ENCODE assay signal across 9 cellular contexts in the genomic region with DNA sequence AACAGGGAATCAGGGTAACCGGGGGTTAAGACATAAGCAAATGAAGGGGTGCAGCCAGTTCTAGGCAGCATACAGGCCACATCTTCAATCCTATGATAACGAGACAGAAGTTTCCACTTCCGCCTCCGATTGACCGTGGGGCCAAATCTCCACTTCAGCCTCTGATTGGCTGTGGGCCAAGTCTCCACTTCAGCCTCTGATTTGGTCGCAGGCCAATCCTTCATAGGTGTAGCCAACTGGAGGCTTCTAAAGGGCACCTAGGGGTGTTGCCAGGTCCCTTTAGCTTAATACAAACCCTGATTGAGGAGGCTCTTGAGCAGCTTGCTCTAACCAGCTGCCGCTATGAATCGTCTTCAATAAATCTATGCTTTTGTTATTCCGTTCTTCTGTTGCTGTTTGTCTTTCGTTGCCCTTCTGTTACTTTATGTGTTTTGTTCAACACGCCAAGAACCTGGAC. TPM values are rescaled to one million over a fixed set of nuclear protein-coding genes. Genes with fewer than 3 reads are reported as not detected.
DNase-seq lines count a peak whose midpoint lies in the region; ATAC-seq and TF ChIP-seq lines count a peak whose summit lies in the region.
"Had no signal": no experiment of that assay in that cellular context is flagged by ENCODE, and none has a peak within 500 bp of the region (broad histone marks: within the 10 kb centered on the region; RNA-seq: fewer than 3 reads in every experiment).

No MANE protein-coding gene starts in this region.

- no peak overlapping the region for H3K56ac ChIP-seq in H9 (ENCODE audit: insufficient read length, low read depth, low read length)

- peaks cover 15 to 20% of the 10 kb centered on the region in 2 experiments for H3K4me1 Mint-ChIP-seq in H9
- H3K4me1 Mint-ChIP-seq in stimulated activated memory B cell treated with anti-CD40 and anti-IgM and Interleukin-4, amounts not matched to agents 10 μg/mL and 1 μg/mL and 100 μg/mL, for 72 hours: peaks cover 16% of the 10 kb centered on the region

- H3K4me2 ChIP-seq in H9 (ENCODE audit: insufficient read depth, insufficient read length, low read length) (peak overlapping the region; percentile 95), mammary epithelial cell (ENCODE audit: insufficient read depth, low read depth, low read length) (no peak overlapping the region)

- intact Hi-C loops in mammary epithelial cell (cut with micrococcal nuclease): no loop called here

- H3K79me2 ChIP-seq in H9 (ENCODE audit: insufficient read depth, low read length) (no peaks in the 10 kb centered on the region), mammary epithelial cell (ENCODE audit: insufficient read depth, low read length) (peaks cover 10% of the 10 kb centered on the region)

- H3K27me3 ChIP-seq in H9 (ENCODE audit: insufficient read depth, low read length): no peaks in the 10 kb centered on the region
- H3K27me3 ChIP-seq in effector memory CD4-positive, alpha-beta T cell (replicated peaks; ENCODE audit: control insufficient read depth, insufficient read depth, low read length, poor library complexity, severe bottlenecking): no peaks in the 10 kb centered on the region
- H3K27me3 ChIP-seq in mammary epithelial cell (ENCODE audit: insufficient read depth, low read length): no peaks in the 10 kb centered on the region

- H3K4ac ChIP-seq in H9 (ENCODE audit: low read depth, low read length): no peak overlapping the region

- in situ Hi-C loops in mammary epithelial cell (cut with MboI; ENCODE audit: low sequenced_read_pairs in 2 of 2): no loop called here

- H3K36me3 ChIP-seq in effector memory CD4-positive, alpha-beta T cell (ENCODE audit: control insufficient read depth, insufficient read depth, low read length): no peaks in the 10 kb centered on the region
- no peaks in the 10 kb centered on the region for H3K36me3 ChIP-seq in mammary epithelial cell (ENCODE audit: insufficient read depth, low read length)

- H3K4me1 ChIP-seq in H9 (ENCODE audit: insufficient read depth, low read length) (peaks cover 2% of the 10 kb centered on the region; the same call in 1 of the 2 replicates), mammary epithelial cell (ENCODE audit: insufficient read depth, low read length) (peaks cover 5% of the 10 kb centered on the region)
- H3K4me1 ChIP-seq in effector memory CD4-positive, alpha-beta T cell (ENCODE audit: control insufficient read depth, insufficient read depth, low read length, poor library complexity, severe bottlenecking): peaks cover 3% of the 10 kb centered on the region

- H3K9ac ChIP-seq in H9 (ENCODE audit: extremely low read depth, insufficient read length, low read length): peak overlapping the region; percentile 91
- no peak overlapping the region for H3K9ac ChIP-seq in mammary epithelial cell (ENCODE audit: insufficient read depth, low read length)

- DNase-seq in COR-L47 (lab: John Stamatoyannopoulos, UW) (peak; percentile 84), H9 (peak; percentile 94), NCI-H345 (lab: John Stamatoyannopoulos, UW) (peak; percentile 98), ecto neural progenitor cell (ENCODE audit: low spot score) (peak; percentile 87), HK-2 (ENCODE audit: unreplicated experiment) (no peak), mammary epithelial cell (no peak)
- DNase-seq in effector memory CD4-positive, alpha-beta T cell: no peak

- H3K23me2 ChIP-seq in H9 (ENCODE audit: insufficient read length, low read depth, low read length, poor library complexity, severe bottlenecking): peaks cover 10% of the 10 kb centered on the region

- H3K4me3 ChIP-seq in effector memory CD4-positive, alpha-beta T cell (ENCODE audit: insufficient read depth, low read depth, low read length, poor library complexity, severe bottlenecking): no peak overlapping the region
- no peak overlapping the region for H3K4me3 ChIP-seq in mammary epithelial cell (replicated peaks in 1 of 3; ENCODE audit: insufficient read depth in 1 of 3, low read depth in 2 of 3, low read length in 3 of 3)

- no peaks in the 10 kb centered on the region for H3K9me3 Mint-ChIP-seq in H9
- H3K9me3 Mint-ChIP-seq in stimulated activated memory B cell treated with anti-CD40 and anti-IgM and Interleukin-4, amounts not matched to agents 10 μg/mL and 1 μg/mL and 100 μg/mL, for 72 hours: no peaks in the 10 kb centered on the region

- peak; percentile 73 for ATAC-seq in stimulated activated memory B cell treated with anti-CD40 and anti-IgM and Interleukin-4, amounts not matched to agents 10 μg/mL and 1 μg/mL and 100 μg/mL, for 72 hours

- H4K8ac ChIP-seq in H9 (replicated peaks; ENCODE audit: insufficient read length, low read depth, low read length): peak overlapping the region; percentile 99

- peak overlapping the region; percentile 64 to 82 for H3K4me3 Mint-ChIP-seq in H9
- H3K4me3 Mint-ChIP-seq in stimulated activated memory B cell treated with anti-CD40 and anti-IgM and Interleukin-4, amounts not matched to agents 10 μg/mL and 1 μg/mL and 100 μg/mL, for 72 hours: peak overlapping the region; percentile 57

- H3K14ac ChIP-seq in H9 (ENCODE audit: insufficient read depth, low read length): peak overlapping the region; percentile 87

- no peak overlapping the region for H2BK20ac ChIP-seq in H9 (ENCODE audit: low read depth, low read length, poor library complexity, severe bottlenecking)

- no peaks in the 10 kb centered on the region for H4K20me1 ChIP-seq in H9 (ENCODE audit: control insufficient read depth, insufficient read depth, insufficient read length)
- no peaks in the 10 kb centered on the region for H4K20me1 ChIP-seq in mammary epithelial cell (ENCODE audit: insufficient read depth, low read length)

- H2AK5ac ChIP-seq in H9 (ENCODE audit: insufficient read length, low read length): no peak overlapping the region

- no peak overlapping the region for H4K91ac ChIP-seq in H9 (ENCODE audit: insufficient read length, low read depth, low read length)

- no TSS peak for BruUV-seq in mammary epithelial cell (replicated peaks; lab: Mats Ljungman, UMichigan)

- H3K23ac ChIP-seq in H9 (ENCODE audit: insufficient read length, low read depth, low read length): no peak overlapping the region

- H3K9me3 ChIP-seq in H9 (ENCODE audit: control insufficient read depth, low read depth, low read length): no peaks in the 10 kb centered on the region
- H3K9me3 ChIP-seq in effector memory CD4-positive, alpha-beta T cell (ENCODE audit: control insufficient read depth, low read length): no peaks in the 10 kb centered on the region
- H3K9me3 ChIP-seq in mammary epithelial cell (replicated peaks; ENCODE audit: insufficient read depth, low read length): no peaks in the 10 kb centered on the region

- peak overlapping the region; percentile 98 for H3K18ac ChIP-seq in H9 (ENCODE audit: insufficient read length, low read depth, low read length)

- H2BK12ac ChIP-seq in H9 (ENCODE audit: insufficient read length, low read depth, low read length): no peak overlapping the region

- H3T11ph ChIP-seq in H9 (ENCODE audit: low read length): no peak overlapping the region

- H3K27ac ChIP-seq in H9 (ENCODE audit: insufficient read length, low read depth, low read length): peak overlapping the region; percentile 71
- H3K27ac ChIP-seq in effector memory CD4-positive, alpha-beta T cell (ENCODE audit: insufficient read depth, low read length, poor library complexity, severe bottlenecking): no peak overlapping the region
- no peak overlapping the region for H3K27ac ChIP-seq in mammary epithelial cell (ENCODE audit: insufficient read depth, low read depth, low read length)

- peak overlapping the region; percentile 46 for H2BK5ac ChIP-seq in H9 (ENCODE audit: insufficient read length, low read length)

- peak overlapping the region; percentile 90 for H4K5ac ChIP-seq in H9 (ENCODE audit: insufficient read length, low read depth, low read length)

- peak overlapping the region; percentile 100 for H2AFZ ChIP-seq in H9 (ENCODE audit: low read length)
- no peak overlapping the region for H2AFZ ChIP-seq in mammary epithelial cell (ENCODE audit: low read depth, low read length)

- H3K79me1 ChIP-seq in H9 (ENCODE audit: insufficient read depth, low read depth, low read length, poor library complexity, severe bottlenecking): no peaks in the 10 kb centered on the region

- CTCF ChIA-PET in mammary epithelial cell (lab: Charles Lee; ENCODE audit: low non-redundant PET): no interaction called here

- H2BK120ac ChIP-seq in H9 (ENCODE audit: low read depth, low read length, poor library complexity, severe bottlenecking): no peak overlapping the region

- no peaks in the 10 kb centered on the region for H3K27me3 Mint-ChIP-seq in H9 (ENCODE audit: low read depth)
- no peaks in the 10 kb centered on the region for H3K27me3 Mint-ChIP-seq in stimulated activated memory B cell treated with anti-CD40 and anti-IgM and Interleukin-4, amounts not matched to agents 10 μg/mL and 1 μg/mL and 100 μg/mL, for 72 hours

- dilution Hi-C loops in mammary epithelial cell (cut with HindIII; ENCODE audit: low sequenced_read_pairs): loop anchor here (5.0 kb wide), 2 partner anchors 42 to 103 kb away; no protein-coding TSS in a partner anchor

- H3K36me3 Mint-ChIP-seq in H9 (ENCODE audit: insufficient read depth in 1 of 3, low read depth in 3 of 3): peaks cover 7 to 16% (median 15%) of the 10 kb centered on the region in 3 experiments; a peak in 6 of 7 replicates
- peaks cover 9% of the 10 kb centered on the region for H3K36me3 Mint-ChIP-seq in stimulated activated memory B cell treated with anti-CD40 and anti-IgM and Interleukin-4, amounts not matched to agents 10 μg/mL and 1 μg/mL and 100 μg/mL, for 72 hours

- TF ChIP-seq CTCF in H9 (conservative IDR thresholded peaks at IDR 0.05) (no peak), mammary epithelial cell (conservative IDR thresholded peaks at IDR 0.05 in 1 of 2, IDR thresholded peaks at IDR 0.05 in 1 of 2; ENCODE audit: extremely low read depth in 1 of 2, insufficient read depth in 1 of 2, low read depth in 1 of 2, low read length in 2 of 2) (no peak)

- WGBS in H9 (ENCODE audit: extremely low coverage, insufficient read length, low lambda C conversion rate): no CpG with 5 or more reads among the region's 11 CpGs
- 86% methylated on average over 11 of the region's 11 CpGs for WGBS in mammary epithelial cell (ENCODE audit: low coverage, missing lambda C conversion rate)

- H2BK15ac ChIP-seq in H9 (ENCODE audit: low read depth, low read length): no peak overlapping the region

- peak overlapping the region; percentile 86 to 95 (median 93) for H3K27ac Mint-ChIP-seq in H9
- peak overlapping the region; percentile 67 for H3K27ac Mint-ChIP-seq in stimulated activated memory B cell treated with anti-CD40 and anti-IgM and Interleukin-4, amounts not matched to agents 10 μg/mL and 1 μg/mL and 100 μg/mL, for 72 hours

RNA-seq across cellular contexts. Expression of gene ERGIC3, which starts 2.1 kb away (rescaled TPM):
- total RNA-seq in H9 (2021) (187 and 188 TPM in 2 replicates), mammary epithelial cell (100 to 1,000 TPM; 172 to 320 TPM)
- 281 TPM for polyA plus RNA-seq in mammary epithelial cell
- polyA minus RNA-seq in mammary epithelial cell: 267 TPM

RNA-seq across cellular contexts. Expression of gene C20orf173, which starts 10.3 kb away (rescaled TPM):
- total RNA-seq in H9 (2021) (not detected in 2 replicates), mammary epithelial cell (not detected)
- not detected for polyA plus RNA-seq in mammary epithelial cell
- polyA minus RNA-seq in mammary epithelial cell: not detected
- total RNA-seq: mononuclear cell had no signal

Comparison
In these comparisons a context has a peak if more than half of its experiments do, and no peak if none do; other contexts are left out.
1. DNase-seq: peak in COR-L47 (single experiment), H9 (single experiment), NCI-H345 (single experiment) and ecto neural progenitor cell (single experiment); none in effector memory CD4-positive, alpha-beta T cell (0 of 3), HK-2 (single experiment) and mammary epithelial cell (single experiment).